In genomic region chr15:42804739-42805138, GRCh38 we compare ENCODE assay signal across 29 cellular contexts.
"Had no signal": no experiment of that assay in that cellular context is flagged by ENCODE, and none has a peak within 500 bp of the region (broad histone marks: within the 10 kb centered on the region; RNA-seq: fewer than 3 reads in every experiment).

No MANE protein-coding gene starts in this region.

- H3K36me3 ChIP-seq: MG63 had no signal

- H3K27ac ChIP-seq: ascending aorta, body of pancreas, Peyer's patch, RWPE1, SJSA1 had no signal

- H3K9me3 ChIP-seq: ascending aorta, body of pancreas, MG63, Peyer's patch, SJSA1 had no signal

- H3K27me3 ChIP-seq: ascending aorta, body of pancreas, MG63, Peyer's patch, SJSA1 had no signal

- H3K27me3 Mint-ChIP-seq: activated B cell treated with CpG ODN at 0.5 μM for 24 hours; activated CD4-positive, alpha-beta T cell treated with anti-CD3 and anti-CD28 coated beads, Interleukin-2, amount 10 ng/mL, durations not matched to agents 24 days and 14 days; activated CD8-positive, alpha-beta memory T cell treated with anti-CD3 and anti-CD28 coated beads, Interleukin-2, amount 10 ng/mL, durations not matched to agents 7 days and 5 days; activated naive CD4-positive, alpha-beta T cell treated with anti-CD3 and anti-CD28 coated beads, Interleukin-2, amount 50 U/mL, for 24 hours; activated T-cell treated with anti-CD3 and anti-CD28 coated beads, Interleukin-2, amount 50 U/mL, for 24 hours; T-helper 17 cell had no signal

- H3K9me3 Mint-ChIP-seq: activated B cell treated with CpG ODN at 0.5 μM for 24 hours; activated CD4-positive, alpha-beta T cell treated with anti-CD3 and anti-CD28 coated beads, Interleukin-2, amount 10 ng/mL, durations not matched to agents 24 days and 14 days; activated naive CD4-positive, alpha-beta T cell treated with anti-CD3 and anti-CD28 coated beads, Interleukin-2, amount 50 U/mL, for 24 hours; activated T-cell treated with anti-CD3 and anti-CD28 coated beads, Interleukin-2, amount 50 U/mL, for 24 hours; activated T-helper 1 cell treated with anti-CD3 and anti-CD28 coated beads, Interleukin-12 subunit alpha, Interleukin-12 subunit beta, Interleukin-2, Interleukin-4 antibody, amounts not matched to agents 30 ng/mL and 10 ng/mL and 1 ng/mL, durations not matched to agents 14 hours and 24 hours and 36 hours had no signal

- H3K4me3 Mint-ChIP-seq: activated B cell treated with CpG ODN at 0.5 μM for 24 hours; activated CD4-positive, alpha-beta T cell treated with anti-CD3 and anti-CD28 coated beads, Interleukin-2, amount 10 ng/mL, durations not matched to agents 24 days and 14 days; activated CD8-positive, alpha-beta memory T cell treated with anti-CD3 and anti-CD28 coated beads, Interleukin-2, amount 10 ng/mL, durations not matched to agents 7 days and 5 days; activated naive CD4-positive, alpha-beta T cell treated with anti-CD3 and anti-CD28 coated beads, Interleukin-2, amount 50 U/mL, for 24 hours; activated T-cell treated with anti-CD3 and anti-CD28 coated beads, Interleukin-2, amount 50 U/mL, for 24 hours; activated T-helper 1 cell treated with anti-CD3 and anti-CD28 coated beads, Interleukin-12 subunit alpha, Interleukin-12 subunit beta, Interleukin-2, Interleukin-4 antibody, amounts not matched to agents 30 ng/mL and 10 ng/mL and 1 ng/mL, durations not matched to agents 14 hours and 24 hours and 36 hours; T-helper 17 cell had no signal

- H3K27ac Mint-ChIP-seq: activated B cell treated with CpG ODN at 0.5 μM for 24 hours; activated CD4-positive, alpha-beta T cell treated with anti-CD3 and anti-CD28 coated beads, Interleukin-2, amount 10 ng/mL, durations not matched to agents 24 days and 14 days; activated CD8-positive, alpha-beta memory T cell treated with anti-CD3 and anti-CD28 coated beads, Interleukin-2, amount 10 ng/mL, durations not matched to agents 7 days and 5 days; activated naive CD4-positive, alpha-beta T cell treated with anti-CD3 and anti-CD28 coated beads, Interleukin-2, amount 50 U/mL, for 24 hours; activated T-cell treated with anti-CD3 and anti-CD28 coated beads, Interleukin-2, amount 50 U/mL, for 24 hours; activated T-helper 1 cell treated with anti-CD3 and anti-CD28 coated beads, Interleukin-12 subunit alpha, Interleukin-12 subunit beta, Interleukin-2, Interleukin-4 antibody, amounts not matched to agents 30 ng/mL and 10 ng/mL and 1 ng/mL, durations not matched to agents 14 hours and 24 hours and 36 hours; T-helper 17 cell had no signal

- H3K4me3 ChIP-seq: ascending aorta, body of pancreas, MG63, Peyer's patch, SJSA1 had no signal

- H3K4me1 Mint-ChIP-seq: activated B cell treated with CpG ODN at 0.5 μM for 24 hours; activated CD4-positive, alpha-beta T cell treated with anti-CD3 and anti-CD28 coated beads, Interleukin-2, amount 10 ng/mL, durations not matched to agents 24 days and 14 days; activated CD8-positive, alpha-beta memory T cell treated with anti-CD3 and anti-CD28 coated beads, Interleukin-2, amount 10 ng/mL, durations not matched to agents 7 days and 5 days; activated naive CD4-positive, alpha-beta T cell treated with anti-CD3 and anti-CD28 coated beads, Interleukin-2, amount 50 U/mL, for 24 hours; T-helper 17 cell had no signal

- DNase-seq: activated B cell treated with CpG ODN at 0.5 μM for 24 hours; activated CD4-positive, alpha-beta T cell treated with anti-CD3 and anti-CD28 coated beads for 1 hour; activated CD4-positive, alpha-beta T cell treated with anti-CD3 and anti-CD28 coated beads, Interleukin-2, amount 10 ng/mL, durations not matched to agents 24 days and 14 days; activated CD4-positive, alpha-beta T cell treated with anti-CD3 and anti-CD28 coated beads, Interleukin-2, amount 50 U/mL, for 48 hours; activated CD8-positive, alpha-beta memory T cell treated with anti-CD3 and anti-CD28 coated beads, Interleukin-2, amount 10 ng/mL, durations not matched to agents 7 days and 5 days; activated effector memory CD4-positive, alpha-beta T cell treated with Interleukin-2 at 50 U/mL for 16 hours; activated naive CD4-positive, alpha-beta T cell; activated T-cell treated with anti-CD3 and anti-CD28 coated beads, Interleukin-2, amount 50 U/mL, for 24 hours; amniotic stem cell; body of pancreas; central memory CD4-positive, alpha-beta T cell; MG63; MV-4-11; NCI-H1092 treated with DMSO at 0.1 percent for 48 hours; NCI-H1417 treated with DMSO at 0.1 percent for 48 hours; NCI-H1694; NCI-H2029; NCI-H345; NCI-H510A; NCI-H526 treated with DMSO at 0.1 percent for 48 hours; Peyer's patch; SHP77; T-helper 17 cell; T-helper 9 cell had no signal

- H3K4me1 ChIP-seq: ascending aorta, body of pancreas, Peyer's patch, SJSA1 had no signal

- ATAC-seq: activated CD8-positive, alpha-beta memory T cell treated with anti-CD3 and anti-CD28 coated beads, Interleukin-2, amount 10 ng/mL, durations not matched to agents 7 days and 5 days; body of pancreas; T-helper 17 cell had no signal

- H3K36me3 Mint-ChIP-seq: activated CD8-positive, alpha-beta memory T cell treated with anti-CD3 and anti-CD28 coated beads, Interleukin-2, amount 10 ng/mL, durations not matched to agents 7 days and 5 days had no signal
